Comparison of ENCODE assay signal across 25 cellular contexts in the genomic region with DNA sequence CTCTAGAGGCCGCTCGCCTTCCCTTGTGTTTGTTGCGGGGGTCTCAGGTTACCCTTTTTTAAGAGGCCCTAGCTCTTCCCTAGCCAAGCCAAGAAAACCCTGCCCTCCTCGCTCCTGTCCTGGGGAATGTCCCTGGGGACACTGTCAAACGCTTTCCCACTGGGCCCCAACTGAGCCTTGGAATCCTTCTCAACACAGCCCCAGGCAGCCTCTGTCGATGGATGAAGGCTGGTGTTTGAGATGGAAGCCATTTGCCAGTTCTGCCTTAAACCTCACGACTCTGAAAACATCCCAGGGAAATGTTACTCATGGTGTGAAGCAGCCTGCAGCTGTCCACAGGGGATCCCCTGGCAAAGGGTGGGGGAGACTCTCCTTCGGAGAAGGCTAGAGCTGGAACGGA.
A peak's percentile ranks its signal among the peaks of the same experiment; 100 is the strongest.
DNase-seq lines count a peak whose midpoint lies in the region; ATAC-seq and TF ChIP-seq lines count a peak whose summit lies in the region.
"Had no signal": no experiment of that assay in that cellular context is flagged by ENCODE, and none has a peak within 500 bp of the region (broad histone marks: within the 10 kb centered on the region; RNA-seq: fewer than 3 reads in every experiment).

No MANE protein-coding gene starts in this region.

- WGBS in IMR-90 (ENCODE audit: extremely low coverage in 2 of 2, insufficient read length in 1 of 2), 2 experiments = no CpG with 5 or more reads among the region's 9 CpGs
- no CpG with 5 or more reads among the region's 9 CpGs for WGBS in mesendoderm (ENCODE audit: extremely low coverage, insufficient coverage, low lambda C conversion rate)

- POLR2A ChIA-PET in IMR-90 (lab: Charles Lee; ENCODE audit: unreplicated experiment) = no interaction called here

- peak overlapping the region; percentile 70 for H2AFZ ChIP-seq in IMR-90 (replicated peaks; ENCODE audit: low read length, poor library complexity)
- H2AFZ ChIP-seq: PC-9 had no signal

- H3K23ac ChIP-seq in IMR-90 (ENCODE audit: low read depth, low read length) = no peak overlapping the region
- no peak overlapping the region for H3K23ac ChIP-seq in mesendoderm (ENCODE audit: low read length)

- H2AK5ac ChIP-seq in IMR-90 (ENCODE audit: low read depth, low read length) (no peak overlapping the region), mesendoderm (ENCODE audit: low read length) (no peak overlapping the region)

- H3K27me3 ChIP-seq in IMR-90 (ENCODE audit: control insufficient read depth, insufficient read depth, low read length) (peaks cover 8% of the 10 kb centered on the region), mesendoderm (ENCODE audit: insufficient read depth, low read length, poor library complexity) (no peaks in the 10 kb centered on the region)

- no peak for TF ChIP-seq RAD21 in IMR-90 (IDR thresholded peaks at IDR 0.05; ENCODE audit: low read length)

- in situ Hi-C loops in IMR-90 (cut with MboI; ENCODE audit: low sequenced_read_pairs) = no loop called here
- in situ Hi-C loops in ACHN (cut with HindIII; ENCODE audit: low pct_ligation_motif_present, low pct_unique_long_range_greater_than_20kb, low sequenced_read_pairs) = no loop called here

- no peak overlapping the region for H2AK9ac ChIP-seq in IMR-90 (replicated peaks; ENCODE audit: low read depth, low read length, poor library complexity)

- no peak overlapping the region for H4K91ac ChIP-seq in IMR-90 (ENCODE audit: insufficient read depth, low read depth, low read length)

- no peaks in the 10 kb centered on the region for H4K20me1 ChIP-seq in IMR-90 (ENCODE audit: insufficient read depth, low read length)

- no peaks in the 10 kb centered on the region for H3K9me3 ChIP-seq in IMR-90 (ENCODE audit: control insufficient read depth, insufficient read depth, low read length)
- H3K9me3 ChIP-seq: Caco-2, gastrocnemius medialis had no signal

- H2BK120ac ChIP-seq in IMR-90 (ENCODE audit: low read depth, low read length) (no peak overlapping the region; the same call in 1 of the 2 replicates), mesendoderm (ENCODE audit: low read depth, low read length) (no peak overlapping the region)

- no peaks in the 10 kb centered on the region for H3K9me1 ChIP-seq in IMR-90 (ENCODE audit: insufficient read depth, low read length)

- H4K5ac ChIP-seq in IMR-90 (ENCODE audit: low read depth, low read length) (no peak overlapping the region), mesendoderm (ENCODE audit: low read length) (no peak overlapping the region)

- H3K56ac ChIP-seq in IMR-90 (ENCODE audit: extremely low read depth, insufficient read depth, low read length) = no peak overlapping the region
- H3K56ac ChIP-seq in mesendoderm (ENCODE audit: low read length) = no peak overlapping the region

- H3K79me1 ChIP-seq in IMR-90 (ENCODE audit: low read depth in 1 of 2, low read length in 2 of 2) (no peaks in the 10 kb centered on the region), mesendoderm (ENCODE audit: low read length) (no peaks in the 10 kb centered on the region)

- dilution Hi-C loops in IMR-90 (cut with HindIII; ENCODE audit: low sequenced_read_pairs, unreplicated experiment) = no loop called here

- H3K4me3 ChIP-seq in IMR-90 (ENCODE audit: insufficient read depth, low read depth, low read length) (no peak overlapping the region), mesendoderm (ENCODE audit: low read length) (no peak overlapping the region)
- H3K4me3 ChIP-seq: esophagus muscularis mucosa, gastrocnemius medialis, K562, PC-9 had no signal

- H3K4ac ChIP-seq in IMR-90 (ENCODE audit: low read depth, low read length) (no peak overlapping the region), mesendoderm (ENCODE audit: low read depth, low read length) (no peak overlapping the region)

- intact Hi-C loops in IMR-90 (cut with micrococcal nuclease) = no loop called here
- intact Hi-C loops in sciatic nerve (cut with DNase I) = no loop called here

- CTCF ChIA-PET in IMR-90 (lab: Yijun Ruan, JAX) = no interaction called here

- BruUV-seq in IMR-90 (replicated peaks; lab: Mats Ljungman, UMichigan) = no TSS peak

- H4K8ac ChIP-seq in IMR-90 (ENCODE audit: low read depth in 2 of 2, low read length in 2 of 2) (no peak overlapping the region), mesendoderm (ENCODE audit: low read depth, low read length) (no peak overlapping the region)

- TF ChIP-seq CTCF in IMR-90 (conservative IDR thresholded peaks at IDR 0.05; ENCODE audit: low read depth, low read length) = no peak

- DNase-seq in IMR-90 = peak; percentile 38
- DNase-seq in ecto neural progenitor cell (ENCODE audit: low spot score) = peak; percentile 49
- peak; percentile 19 for DNase-seq in mesendoderm
- peak; percentile 36 for DNase-seq in sciatic nerve (ENCODE audit: low spot score)
- DNase-seq in activated gamma-delta T cell treated with Interleukin-2 at 50 U/mL for 16 hours = no peak
- DNase-seq in ACHN = no peak
- DNase-seq: activated naive CD4-positive, alpha-beta T cell treated with Interleukin-2 at 50 U/mL for 16 hours; activated T-cell treated with anti-CD3 and anti-CD28 coated beads, Interleukin-2, amount 50 U/mL, for 48 hours; C1 segment of cervical spinal cord; Caco-2; dermis blood vessel endothelial cell; DMS53; gastrocnemius medialis; hypothalamus; left cardiac atrium; NCI-H1092 treated with DMSO at 0.1 percent for 48 hours; NCI-H187; stimulated activated naive B cell treated with anti-CD40 and anti-IgM and Interleukin-4, amounts not matched to agents 10 μg/mL and 1 μg/mL and 100 μg/mL, for 72 hours; substantia nigra; T-helper 17 cell had no signal

- no peak overlapping the region; the same call in 1 of the 2 replicates for H3K27ac ChIP-seq in IMR-90 (ENCODE audit: insufficient read depth, low read length)
- H3K27ac ChIP-seq in mesendoderm (ENCODE audit: low read depth, low read length) = no peak overlapping the region
- H3K27ac ChIP-seq: esophagus muscularis mucosa, gastrocnemius medialis, PC-9 had no signal

- no peak overlapping the region for H3K4me2 ChIP-seq in IMR-90 (ENCODE audit: low read depth, low read length)
- H3K4me2 ChIP-seq in mesendoderm (ENCODE audit: low read length) = no peak overlapping the region
- H3K4me2 ChIP-seq: PC-9 had no signal

- H3K36me3 ChIP-seq in IMR-90 (ENCODE audit: control insufficient read depth, insufficient read depth, low read length) = no peaks in the 10 kb centered on the region
- H3K36me3 ChIP-seq in mesendoderm (ENCODE audit: control insufficient read depth, insufficient read depth, low read length) = no peaks in the 10 kb centered on the region
- H3K36me3 ChIP-seq: esophagus muscularis mucosa, gastrocnemius medialis had no signal

- H3K9ac ChIP-seq in IMR-90 (ENCODE audit: low read depth, low read length) (no peak overlapping the region), mesendoderm (ENCODE audit: low read length) (no peak overlapping the region)

- ATAC-seq in IMR-90 (ENCODE audit: low read depth) (peak; percentile 62), sciatic nerve (no peak), GM18858 (IDR thresholded peaks at IDR 0.05; ENCODE audit: unreplicated experiment) (no peak)
- ATAC-seq: gastrocnemius medialis; K562; SK-N-SH treated with all-trans-retinoic acid at 6 μM for 48 hours; stimulated activated naive B cell treated with anti-CD40 and anti-IgM and Interleukin-4, amounts not matched to agents 10 μg/mL and 1 μg/mL and 100 μg/mL, for 72 hours; T-helper 17 cell had no signal

- no peak overlapping the region for H3K18ac ChIP-seq in IMR-90 (ENCODE audit: low read depth, low read length)
- H3K18ac ChIP-seq in mesendoderm (ENCODE audit: low read length) = no peak overlapping the region

- H3K14ac ChIP-seq in IMR-90 (replicated peaks; ENCODE audit: low read depth, low read length) = no peak overlapping the region

- no peaks in the 10 kb centered on the region for H3K79me2 ChIP-seq in mesendoderm (ENCODE audit: control insufficient read depth, insufficient read depth, low read length)

- no peak for TF ChIP-seq POLR2A in IMR-90 (IDR thresholded peaks at IDR 0.05; ENCODE audit: low read depth, low read length)

- H2BK5ac ChIP-seq in IMR-90 (ENCODE audit: low read depth, low read length, poor library complexity, severe bottlenecking) (no peak overlapping the region), mesendoderm (ENCODE audit: low read length) (no peak overlapping the region)

- H2BK15ac ChIP-seq in IMR-90 (ENCODE audit: low read depth, low read length) (no peak overlapping the region), mesendoderm (replicated peaks; ENCODE audit: low read depth) (no peak overlapping the region)

- H2BK20ac ChIP-seq in IMR-90 (ENCODE audit: low read depth, low read length) = no peak overlapping the region

- peaks cover 7% of the 10 kb centered on the region; the same call in 1 of the 2 replicates for H3K4me1 ChIP-seq in IMR-90 (ENCODE audit: control insufficient read depth, insufficient read depth, low read length)
- peaks cover 4% of the 10 kb centered on the region for H3K4me1 ChIP-seq in mesendoderm (ENCODE audit: control insufficient read depth, low read depth, low read length)
- H3K4me1 ChIP-seq: gastrocnemius medialis had no signal

TF ChIP-seq in IMR-90, 13 proteins besides CTCF, POLR2A, EP300 and RAD21:
- TF ChIP-seq MXI1 (IDR thresholded peaks at IDR 0.05; ENCODE audit: borderline replicate concordance, low read depth, low read length) (no peak), CHD1 (IDR thresholded peaks at IDR 0.05; ENCODE audit: low read depth, low read length) (no peak), RCOR1 (IDR thresholded peaks at IDR 0.05; ENCODE audit: insufficient replicate concordance, low read length) (no peak), FOS (IDR thresholded peaks at IDR 0.05; ENCODE audit: low read depth, low read length) (no peak), SMC3 (IDR thresholded peaks at IDR 0.05; ENCODE audit: low read depth, low read length) (no peak), NFE2L2 (IDR thresholded peaks at IDR 0.05; ENCODE audit: low read depth, low read length) (no peak)
- TF ChIP-seq, protein P1, sequence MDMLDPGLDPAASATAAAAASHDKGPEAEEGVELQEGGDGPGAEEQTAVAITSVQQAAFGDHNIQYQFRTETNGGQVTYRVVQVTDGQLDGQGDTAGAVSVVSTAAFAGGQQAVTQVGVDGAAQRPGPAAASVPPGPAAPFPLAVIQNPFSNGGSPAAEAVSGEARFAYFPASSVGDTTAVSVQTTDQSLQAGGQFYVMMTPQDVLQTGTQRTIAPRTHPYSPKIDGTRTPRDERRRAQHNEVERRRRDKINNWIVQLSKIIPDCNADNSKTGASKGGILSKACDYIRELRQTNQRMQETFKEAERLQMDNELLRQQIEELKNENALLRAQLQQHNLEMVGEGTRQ (IDR thresholded peaks at IDR 0.05; ENCODE audit: low read depth, low read length) = no peak

Comparison
In these comparisons a context has a peak if more than half of its experiments do, and no peak if none do; other contexts are left out.
1. DNase-seq: peak in IMR-90 (single experiment), ecto neural progenitor cell (single experiment), mesendoderm (single experiment) and sciatic nerve (single experiment); none in activated gamma-delta T cell treated with Interleukin-2 at 50 U/mL for 16 hours (single experiment) and ACHN (single experiment).